ENCODE assay signal across 22 cellular contexts in genomic region chr10:111999205-111999914, GRCh38.
"Had no signal": no experiment of that assay in that cellular context is flagged by ENCODE, and none has a peak within 500 bp of the region (broad histone marks: within the 10 kb centered on the region; RNA-seq: fewer than 3 reads in every experiment).

No MANE protein-coding gene starts in this region.

- H3K4me3 Mint-ChIP-seq: activated naive CD4-positive, alpha-beta T cell treated with anti-CD3 and anti-CD28 coated beads for 36 hours; activated T-helper 17 cell treated with anti-CD3 and anti-CD28 coated beads, Interleukin-2, amount 50 U/mL, for 72 hours; naive thymus-derived CD8-positive, alpha-beta T cell; T-cell had no signal

- H3K27me3 ChIP-seq: adrenal gland, left lung, right atrium auricular region, tibial nerve, vagina had no signal

- H3K27me3 Mint-ChIP-seq: progenitor cell of endocrine pancreas had no signal

- H3K9me3 Mint-ChIP-seq: activated T-helper 17 cell treated with anti-CD3 and anti-CD28 coated beads, Interleukin-2, amount 50 U/mL, for 72 hours had no signal

- H3K4me3 ChIP-seq: adrenal gland, left lung, right atrium auricular region, tibial nerve, vagina had no signal

- H3K27ac ChIP-seq: adrenal gland, left lung, right atrium auricular region, tibial nerve, vagina had no signal

- FAIRE-seq: endothelial cell of umbilical vein, keratinocyte, small intestine had no signal

- ATAC-seq: activated T-helper 17 cell treated with anti-CD3 and anti-CD28 coated beads, Interleukin-2, amount 50 U/mL, for 72 hours; left lung; naive thymus-derived CD8-positive, alpha-beta T cell; T-cell had no signal

- DNase-seq: activated CD4-positive, alpha-beta T cell treated with anti-CD3 and anti-CD28 coated beads, Interleukin-2, amount 50 U/mL, for 4 hours; activated CD4-positive, CD25-positive, alpha-beta regulatory T cell treated with anti-CD3 and anti-CD28 coated beads, Interleukin-2, amount 50 U/mL, for 72 hours; activated naive CD4-positive, alpha-beta T cell treated with anti-CD3 and anti-CD28 coated beads for 36 hours; activated T-cell treated with anti-CD3 and anti-CD28 coated beads for 4 hours; adrenal gland; foreskin fibroblast; glutamatergic neuron; left lung; naive thymus-derived CD8-positive, alpha-beta T cell; small intestine; stimulated activated CD4-positive, alpha-beta T cell treated with anti-CD3 and anti-CD28 coated beads, Interleukin-4, amount 100 ng/mL, for 24 hours; stimulated activated naive CD4-positive, alpha-beta T cell; substantia nigra; T-cell; T1000 had no signal

- H3K4me1 ChIP-seq: adrenal gland, left lung, right atrium auricular region, vagina had no signal

- H3K4me1 Mint-ChIP-seq: activated T-helper 17 cell treated with anti-CD3 and anti-CD28 coated beads, Interleukin-2, amount 50 U/mL, for 72 hours; naive thymus-derived CD8-positive, alpha-beta T cell; T-cell had no signal

- H3K36me3 Mint-ChIP-seq: naive thymus-derived CD8-positive, alpha-beta T cell; T-cell had no signal

- H3K9me3 ChIP-seq: adrenal gland, left lung, right atrium auricular region, vagina had no signal

- H3K36me3 ChIP-seq: adrenal gland, left lung, right atrium auricular region, tibial nerve, vagina had no signal

- H3K27ac Mint-ChIP-seq: activated naive CD4-positive, alpha-beta T cell treated with anti-CD3 and anti-CD28 coated beads for 36 hours; activated T-helper 17 cell treated with anti-CD3 and anti-CD28 coated beads, Interleukin-2, amount 50 U/mL, for 72 hours; progenitor cell of endocrine pancreas; T-cell had no signal
